Comparison of ENCODE assay signal across 9 cellular contexts in the genomic region with DNA sequence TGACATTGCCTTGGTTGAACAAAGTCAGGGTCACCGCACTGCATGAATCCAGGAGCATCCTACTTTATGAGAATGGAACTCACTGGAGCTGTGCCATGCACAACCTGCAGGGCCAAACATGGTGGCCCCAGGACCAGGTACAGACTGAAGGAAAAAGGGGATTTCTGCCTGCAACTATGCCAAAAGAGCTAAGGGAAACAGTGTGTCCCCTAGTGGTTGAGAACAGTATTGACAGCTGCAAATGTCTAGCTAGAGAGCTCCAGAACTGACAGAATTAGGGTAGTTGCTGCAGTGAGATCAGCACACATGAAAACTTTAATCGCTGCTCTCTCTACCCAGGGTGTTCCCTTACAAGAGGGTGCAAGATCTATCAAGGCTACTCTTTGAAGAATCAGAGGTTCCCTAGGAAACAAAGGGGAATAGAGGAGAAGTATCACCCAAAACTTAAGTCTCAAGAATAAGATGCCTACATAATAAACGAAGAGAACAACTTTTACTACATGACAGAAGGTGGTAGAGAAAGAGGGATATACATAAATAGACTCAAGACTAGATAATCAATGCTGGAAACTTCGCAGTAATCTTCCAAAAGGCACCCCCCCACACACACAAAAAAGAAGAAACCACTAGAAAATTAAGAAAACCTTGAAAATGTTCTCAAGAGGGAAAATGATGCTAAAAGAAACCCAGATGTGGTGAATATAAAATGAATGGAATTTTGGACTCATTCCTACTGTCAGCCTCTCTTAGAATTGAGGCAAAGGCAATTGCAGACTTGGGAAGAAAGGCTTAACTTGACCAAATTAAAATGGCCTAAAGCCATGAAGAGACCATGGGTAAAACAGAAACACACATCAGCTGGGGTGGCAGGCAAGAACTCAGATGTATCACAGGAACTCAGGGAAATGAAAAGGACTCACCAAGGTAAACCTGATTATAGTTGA. TPM values are rescaled to one million over a fixed set of nuclear protein-coding genes. Genes with fewer than 3 reads are reported as not detected.
DNase-seq lines count a peak whose midpoint lies in the region; ATAC-seq and TF ChIP-seq lines count a peak whose summit lies in the region.
"Had no signal": no experiment of that assay in that cellular context is flagged by ENCODE, and none has a peak within 500 bp of the region (broad histone marks: within the 10 kb centered on the region; RNA-seq: fewer than 3 reads in every experiment).

No MANE protein-coding gene starts in this region.

- H3K4me3 Mint-ChIP-seq in GM23338, result no peak overlapping the region
- no peak overlapping the region for H3K4me3 Mint-ChIP-seq in brain
- H3K4me3 Mint-ChIP-seq: CD8-positive, alpha-beta memory T cell had no signal

- H3K36me3 Mint-ChIP-seq in GM23338 (ENCODE audit: low read depth) (no peaks in the 10 kb centered on the region; the same call in 2 of the 3 replicates), brain (peaks cover 4% of the 10 kb centered on the region)

- H3K4me1 Mint-ChIP-seq in GM23338 (peaks cover 6% of the 10 kb centered on the region; the same call in 2 of the 3 replicates), brain (peaks cover 4% of the 10 kb centered on the region)

- no peaks in the 10 kb centered on the region; the same call in 1 of the 2 replicates for H3K36me3 ChIP-seq in GM23338 (ENCODE audit: insufficient read depth)

- no peak overlapping the region for H3K4me3 ChIP-seq in GM23338

- peak; percentile 98 for ATAC-seq in GM23338
- no peak for ATAC-seq in GM21825 (IDR thresholded peaks at IDR 0.05; ENCODE audit: unreplicated experiment)

- H3K9me2 ChIP-seq in GM23338 (ENCODE audit: insufficient read depth), result no peaks in the 10 kb centered on the region

- no peak overlapping the region for H3K27ac Mint-ChIP-seq in GM23338
- H3K27ac Mint-ChIP-seq in brain, result no peak overlapping the region

- no peaks in the 10 kb centered on the region for H3K79me2 ChIP-seq in GM23338 (replicated peaks; ENCODE audit: insufficient read depth)

- no peaks in the 10 kb centered on the region for H3K4me1 ChIP-seq in GM23338 (ENCODE audit: insufficient read depth)

- DNase-seq in NCI-H1436 (lab: John Stamatoyannopoulos, UW), result peak; percentile 36
- DNase-seq in NCI-H1436 treated with DMSO at 0.1 percent for 48 hours (lab: John Stamatoyannopoulos, UW), result no peak
- peak; percentile 89 for DNase-seq in GM23338 (ENCODE audit: low spot score)
- peak; percentile 2 for DNase-seq in NCI-H774 (lab: John Stamatoyannopoulos, UW)
- peak; percentile 48 to 52 for DNase-seq in lung microvascular endothelial cell (ENCODE audit: low read depth in 2 of 2)
- DNase-seq in NCI-H187 treated with DMSO at 0.1 percent for 48 hours (lab: John Stamatoyannopoulos, UW), result no peak

- no peak overlapping the region for H3K4me2 ChIP-seq in GM23338

- H2AFZ ChIP-seq in GM23338, result no peak overlapping the region

- H3K27me3 ChIP-seq in GM23338 (ENCODE audit: insufficient read depth), result no peaks in the 10 kb centered on the region

- H3K9me3 Mint-ChIP-seq in GM23338, result no peaks in the 10 kb centered on the region
- no peaks in the 10 kb centered on the region for H3K9me3 Mint-ChIP-seq in brain
- H3K9me3 Mint-ChIP-seq: CD8-positive, alpha-beta memory T cell had no signal

- peak; percentile 78 to 92 for TF ChIP-seq CTCF in GM23338 (conservative IDR thresholded peaks at IDR 0.05; ENCODE audit: low read depth in 2 of 2)
- TF ChIP-seq CTCF in brain (conservative IDR thresholded peaks at IDR 0.05), result peak; percentile 40 to 73

- no peak overlapping the region for H3K27ac ChIP-seq in GM23338 (ENCODE audit: low read depth)

- peaks cover 2% of the 10 kb centered on the region for H3K27me3 Mint-ChIP-seq in GM23338 (ENCODE audit: insufficient read depth, low read depth, poor library complexity)
- no peaks in the 10 kb centered on the region for H3K27me3 Mint-ChIP-seq in brain
- H3K27me3 Mint-ChIP-seq: CD8-positive, alpha-beta memory T cell had no signal

- no peaks in the 10 kb centered on the region for H3F3A ChIP-seq in GM23338 (replicated peaks; ENCODE audit: low read depth)

- H4K20me1 ChIP-seq in GM23338 (replicated peaks; ENCODE audit: insufficient read depth), result no peaks in the 10 kb centered on the region; the same call in 1 of the 2 replicates

TF ChIP-seq in GM23338, 12 proteins besides CTCF, POLR2A, EP300 and RAD21:
- TF ChIP-seq ZNF331 (CRISPR knock-in tag; IDR thresholded peaks at IDR 0.05; ENCODE audit: low read depth) (no peak), CREB1 (CRISPR knock-in tag; IDR thresholded peaks at IDR 0.05; ENCODE audit: low read depth) (no peak)
- TF ChIP-seq, protein P1, sequence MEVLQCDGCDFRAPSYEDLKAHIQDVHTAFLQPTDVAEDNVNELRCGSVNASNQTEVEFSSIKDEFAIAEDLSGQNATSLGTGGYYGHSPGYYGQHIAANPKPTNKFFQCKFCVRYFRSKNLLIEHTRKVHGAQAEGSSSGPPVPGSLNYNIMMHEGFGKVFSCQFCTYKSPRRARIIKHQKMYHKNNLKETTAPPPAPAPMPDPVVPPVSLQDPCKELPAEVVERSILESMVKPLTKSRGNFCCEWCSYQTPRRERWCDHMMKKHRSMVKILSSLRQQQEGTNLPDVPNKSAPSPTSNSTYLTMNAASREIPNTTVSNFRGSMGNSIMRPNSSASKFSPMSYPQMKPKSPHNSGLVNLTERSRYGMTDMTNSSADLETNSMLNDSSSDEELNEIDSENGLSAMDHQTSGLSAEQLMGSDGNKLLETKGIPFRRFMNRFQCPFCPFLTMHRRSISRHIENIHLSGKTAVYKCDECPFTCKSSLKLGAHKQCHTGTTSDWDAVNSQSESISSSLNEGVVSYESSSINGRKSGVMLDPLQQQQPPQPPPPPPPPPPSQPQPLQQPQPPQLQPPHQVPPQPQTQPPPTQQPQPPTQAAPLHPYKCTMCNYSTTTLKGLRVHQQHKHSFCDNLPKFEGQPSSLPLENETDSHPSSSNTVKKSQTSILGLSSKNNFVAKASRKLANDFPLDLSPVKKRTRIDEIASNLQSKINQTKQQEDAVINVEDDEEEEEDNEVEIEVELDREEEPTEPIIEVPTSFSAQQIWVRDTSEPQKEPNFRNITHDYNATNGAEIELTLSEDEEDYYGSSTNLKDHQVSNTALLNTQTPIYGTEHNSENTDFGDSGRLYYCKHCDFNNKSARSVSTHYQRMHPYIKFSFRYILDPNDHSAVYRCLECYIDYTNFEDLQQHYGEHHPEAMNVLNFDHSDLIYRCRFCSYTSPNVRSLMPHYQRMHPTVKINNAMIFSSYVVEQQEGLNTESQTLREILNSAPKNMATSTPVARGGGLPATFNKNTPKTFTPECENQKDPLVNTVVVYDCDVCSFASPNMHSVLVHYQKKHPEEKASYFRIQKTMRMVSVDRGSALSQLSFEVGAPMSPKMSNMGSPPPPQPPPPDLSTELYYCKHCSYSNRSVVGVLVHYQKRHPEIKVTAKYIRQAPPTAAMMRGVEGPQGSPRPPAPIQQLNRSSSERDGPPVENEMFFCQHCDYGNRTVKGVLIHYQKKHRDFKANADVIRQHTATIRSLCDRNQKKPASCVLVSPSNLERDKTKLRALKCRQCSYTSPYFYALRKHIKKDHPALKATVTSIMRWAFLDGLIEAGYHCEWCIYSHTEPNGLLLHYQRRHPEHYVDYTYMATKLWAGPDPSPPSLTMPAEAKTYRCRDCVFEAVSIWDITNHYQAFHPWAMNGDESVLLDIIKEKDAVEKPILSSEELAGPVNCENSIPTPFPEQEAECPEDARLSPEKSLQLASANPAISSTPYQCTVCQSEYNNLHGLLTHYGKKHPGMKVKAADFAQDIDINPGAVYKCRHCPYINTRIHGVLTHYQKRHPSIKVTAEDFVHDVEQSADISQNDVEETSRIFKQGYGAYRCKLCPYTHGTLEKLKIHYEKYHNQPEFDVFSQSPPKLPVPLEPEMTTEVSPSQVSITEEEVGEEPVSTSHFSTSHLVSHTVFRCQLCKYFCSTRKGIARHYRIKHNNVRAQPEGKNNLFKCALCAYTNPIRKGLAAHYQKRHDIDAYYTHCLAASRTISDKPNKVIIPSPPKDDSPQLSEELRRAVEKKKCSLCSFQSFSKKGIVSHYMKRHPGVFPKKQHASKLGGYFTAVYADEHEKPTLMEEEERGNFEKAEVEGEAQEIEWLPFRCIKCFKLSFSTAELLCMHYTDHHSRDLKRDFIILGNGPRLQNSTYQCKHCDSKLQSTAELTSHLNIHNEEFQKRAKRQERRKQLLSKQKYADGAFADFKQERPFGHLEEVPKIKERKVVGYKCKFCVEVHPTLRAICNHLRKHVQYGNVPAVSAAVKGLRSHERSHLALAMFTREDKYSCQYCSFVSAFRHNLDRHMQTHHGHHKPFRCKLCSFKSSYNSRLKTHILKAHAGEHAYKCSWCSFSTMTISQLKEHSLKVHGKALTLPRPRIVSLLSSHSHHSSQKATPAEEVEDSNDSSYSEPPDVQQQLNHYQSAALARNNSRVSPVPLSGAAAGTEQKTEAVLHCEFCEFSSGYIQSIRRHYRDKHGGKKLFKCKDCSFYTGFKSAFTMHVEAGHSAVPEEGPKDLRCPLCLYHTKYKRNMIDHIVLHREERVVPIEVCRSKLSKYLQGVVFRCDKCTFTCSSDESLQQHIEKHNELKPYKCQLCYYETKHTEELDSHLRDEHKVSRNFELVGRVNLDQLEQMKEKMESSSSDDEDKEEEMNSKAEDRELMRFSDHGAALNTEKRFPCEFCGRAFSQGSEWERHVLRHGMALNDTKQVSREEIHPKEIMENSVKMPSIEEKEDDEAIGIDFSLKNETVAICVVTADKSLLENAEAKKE (CRISPR knock-in tag; IDR thresholded peaks at IDR 0.05), result peak; percentile 40; the same call in 1 of the 2 replicates

RNA-seq across cellular contexts. Expression of gene IHH, which starts 43.7 kb away (rescaled TPM):
- total RNA-seq in GM23338 (2014; rRNA removed; shearing (Covaris generic)), result not detected in 2 replicates
- polyA plus RNA-seq in GM23338 (2016; fragmentation: Nextera tagmentation; extraction: Ambion mirVana) (not detected in 2 replicates), brain (ENCODE audit: insufficient read depth, low read depth, low replicate concordance) (not detected)
- not detected in 2 replicates for total RNA-seq in lung microvascular endothelial cell
- total RNA-seq: CD8-positive, alpha-beta memory T cell had no signal
- polyA plus RNA-seq: CD8-positive, alpha-beta memory T cell had no signal

RNA-seq across cellular contexts. Expression of gene NHEJ1, which starts 56.2 kb away (rescaled TPM):
- 25.2 and 30.6 TPM in 2 replicates for total RNA-seq in GM23338 (2014; rRNA removed; shearing (Covaris generic))
- 16.5 and 19.6 TPM in 2 replicates for polyA plus RNA-seq in GM23338 (2016; fragmentation: Nextera tagmentation; extraction: Ambion mirVana)
- 12.0 TPM for polyA plus RNA-seq in brain (ENCODE audit: insufficient read depth, low read depth, low replicate concordance)
- 12.6 and 13.1 TPM in 2 replicates for total RNA-seq in lung microvascular endothelial cell

Comparison
In these comparisons a context has a peak if more than half of its experiments do, and no peak if none do; other contexts are left out.
1. DNase-seq: peak in NCI-H1436 (single experiment), GM23338 (single experiment), NCI-H774 (single experiment) and lung microvascular endothelial cell (2 of 2); none in NCI-H1436 treated with DMSO at 0.1 percent for 48 hours (single experiment) and NCI-H187 treated with DMSO at 0.1 percent for 48 hours (single experiment).